In the genomic region with DNA sequence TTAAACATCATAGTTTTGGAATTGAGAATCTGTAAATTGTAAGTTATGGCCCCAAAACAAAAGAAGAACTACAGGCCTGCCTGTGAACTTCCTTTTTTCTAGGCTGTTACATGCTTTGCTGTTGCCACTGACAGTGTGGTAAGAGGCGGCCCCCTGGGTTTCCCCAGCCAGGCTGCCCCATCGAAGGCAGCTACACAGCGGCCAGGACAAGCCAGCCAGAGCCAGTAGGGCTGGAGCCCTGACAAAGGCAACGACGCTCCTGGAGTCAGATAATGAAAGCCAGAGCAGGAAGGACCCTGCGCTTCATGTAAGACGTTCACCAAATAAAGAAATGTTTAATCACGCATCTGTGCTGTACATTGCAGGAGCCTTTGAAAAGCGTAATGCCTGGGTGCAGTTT, we compare ENCODE assay signal across 1 cellular context.
TF ChIP-seq lines count a peak whose summit lies in the region.

No MANE protein-coding gene starts in this region.

TF ChIP-seq in GM12878, 131 proteins besides CTCF, POLR2A, EP300 and RAD21 (continued from another document and continues in another):
- TF ChIP-seq, protein P1, sequence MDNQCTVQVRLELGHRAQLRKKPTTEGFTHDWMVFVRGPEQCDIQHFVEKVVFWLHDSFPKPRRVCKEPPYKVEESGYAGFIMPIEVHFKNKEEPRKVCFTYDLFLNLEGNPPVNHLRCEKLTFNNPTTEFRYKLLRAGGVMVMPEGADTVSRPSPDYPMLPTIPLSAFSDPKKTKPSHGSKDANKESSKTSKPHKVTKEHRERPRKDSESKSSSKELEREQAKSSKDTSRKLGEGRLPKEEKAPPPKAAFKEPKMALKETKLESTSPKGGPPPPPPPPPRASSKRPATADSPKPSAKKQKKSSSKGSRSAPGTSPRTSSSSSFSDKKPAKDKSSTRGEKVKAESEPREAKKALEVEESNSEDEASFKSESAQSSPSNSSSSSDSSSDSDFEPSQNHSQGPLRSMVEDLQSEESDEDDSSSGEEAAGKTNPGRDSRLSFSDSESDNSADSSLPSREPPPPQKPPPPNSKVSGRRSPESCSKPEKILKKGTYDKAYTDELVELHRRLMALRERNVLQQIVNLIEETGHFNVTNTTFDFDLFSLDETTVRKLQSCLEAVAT (IDR thresholded peaks at IDR 0.05), result peak; percentile 88
- TF ChIP-seq ZBED1 (IDR thresholded peaks at IDR 0.05; ENCODE audit: borderline replicate concordance) (no peak; the same call in 1 of the 2 replicates), MYB (IDR thresholded peaks at IDR 0.05; ENCODE audit: borderline replicate concordance, low read depth, low read length) (0 out of 2 replicates have a peak, but pooled peaks have one; percentile 24), SIN3A (IDR thresholded peaks at IDR 0.05; ENCODE audit: low read depth, low read length) (peak; percentile 62; the same call in 1 of the 2 replicates), HDAC2 (IDR thresholded peaks at IDR 0.05) (no peak), RCOR1 (conservative IDR thresholded peaks at IDR 0.05; ENCODE audit: low read depth, low read length) (no peak), KDM1A (IDR thresholded peaks at IDR 0.05; ENCODE audit: borderline replicate concordance) (no peak), HDAC6 (IDR thresholded peaks at IDR 0.05; ENCODE audit: unreplicated experiment) (no peak), SRF (IDR thresholded peaks at IDR 0.05; ENCODE audit: low read depth in 2 of 2, low read length in 2 of 2) (0 out of 4 replicates have a peak, but pooled peaks of 1 of the 2 experiments have one; percentile 45), MXI1 (IDR thresholded peaks at IDR 0.05; ENCODE audit: low read depth, low read length) (peak; percentile 71; the same call in 1 of the 2 replicates), CREB1 (IDR thresholded peaks at IDR 0.05; ENCODE audit: low read depth) (peak; percentile 73), TCF3 (IDR thresholded peaks at IDR 0.05; ENCODE audit: borderline replicate concordance, insufficient read depth, low read depth, low read length) (peak; percentile 68; the same call in 1 of the 2 replicates), CBX3 (IDR thresholded peaks at IDR 0.05; ENCODE audit: borderline replicate concordance, low read depth) (no peak), GABPA (IDR thresholded peaks at IDR 0.05; ENCODE audit: low read depth) (no peak), CBFB (IDR thresholded peaks at IDR 0.05; ENCODE audit: low read depth) (peak; percentile 91), ASH2L (IDR thresholded peaks at IDR 0.05; ENCODE audit: borderline replicate concordance, low read depth) (no peak), ZNF622 (IDR thresholded peaks at IDR 0.05) (no peak), PAX8 (IDR thresholded peaks at IDR 0.05) (no peak), SIX5 (IDR thresholded peaks at IDR 0.05; ENCODE audit: low read depth, low read length, severe bottlenecking) (no peak), RBBP5 (conservative IDR thresholded peaks at IDR 0.05) (no peak), BMI1 (IDR thresholded peaks at IDR 0.05; ENCODE audit: borderline replicate concordance) (no peak), SUPT20H (IDR thresholded peaks at IDR 0.05; ENCODE audit: borderline replicate concordance, control insufficient read depth, low read depth, low read length) (no peak), NBN (IDR thresholded peaks at IDR 0.05) (peak; percentile 86), RELA (IDR thresholded peaks at IDR 0.05; ENCODE audit: borderline replicate concordance, partially characterized antibody) (peak; percentile 96), EZH2 (IDR thresholded peaks at IDR 0.05; ENCODE audit: borderline replicate concordance, control insufficient read depth, low read depth, low read length) (no peak), TCF12 (IDR thresholded peaks at IDR 0.05; ENCODE audit: low read depth, low read length) (no peak; the same call in 1 of the 2 replicates), ZSCAN29 (IDR thresholded peaks at IDR 0.05) (no peak), BCL11A (IDR thresholded peaks at IDR 0.05; ENCODE audit: low read depth, low read length) (no peak; the same call in 1 of the 2 replicates), NR2C1 (IDR thresholded peaks at IDR 0.05) (no peak)
- TF ChIP-seq, protein P2, sequence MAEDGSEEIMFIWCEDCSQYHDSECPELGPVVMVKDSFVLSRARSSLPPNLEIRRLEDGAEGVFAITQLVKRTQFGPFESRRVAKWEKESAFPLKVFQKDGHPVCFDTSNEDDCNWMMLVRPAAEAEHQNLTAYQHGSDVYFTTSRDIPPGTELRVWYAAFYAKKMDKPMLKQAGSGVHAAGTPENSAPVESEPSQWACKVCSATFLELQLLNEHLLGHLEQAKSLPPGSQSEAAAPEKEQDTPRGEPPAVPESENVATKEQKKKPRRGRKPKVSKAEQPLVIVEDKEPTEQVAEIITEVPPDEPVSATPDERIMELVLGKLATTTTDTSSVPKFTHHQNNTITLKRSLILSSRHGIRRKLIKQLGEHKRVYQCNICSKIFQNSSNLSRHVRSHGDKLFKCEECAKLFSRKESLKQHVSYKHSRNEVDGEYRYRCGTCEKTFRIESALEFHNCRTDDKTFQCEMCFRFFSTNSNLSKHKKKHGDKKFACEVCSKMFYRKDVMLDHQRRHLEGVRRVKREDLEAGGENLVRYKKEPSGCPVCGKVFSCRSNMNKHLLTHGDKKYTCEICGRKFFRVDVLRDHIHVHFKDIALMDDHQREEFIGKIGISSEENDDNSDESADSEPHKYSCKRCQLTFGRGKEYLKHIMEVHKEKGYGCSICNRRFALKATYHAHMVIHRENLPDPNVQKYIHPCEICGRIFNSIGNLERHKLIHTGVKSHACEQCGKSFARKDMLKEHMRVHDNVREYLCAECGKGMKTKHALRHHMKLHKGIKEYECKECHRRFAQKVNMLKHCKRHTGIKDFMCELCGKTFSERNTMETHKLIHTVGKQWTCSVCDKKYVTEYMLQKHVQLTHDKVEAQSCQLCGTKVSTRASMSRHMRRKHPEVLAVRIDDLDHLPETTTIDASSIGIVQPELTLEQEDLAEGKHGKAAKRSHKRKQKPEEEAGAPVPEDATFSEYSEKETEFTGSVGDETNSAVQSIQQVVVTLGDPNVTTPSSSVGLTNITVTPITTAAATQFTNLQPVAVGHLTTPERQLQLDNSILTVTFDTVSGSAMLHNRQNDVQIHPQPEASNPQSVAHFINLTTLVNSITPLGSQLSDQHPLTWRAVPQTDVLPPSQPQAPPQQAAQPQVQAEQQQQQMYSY (CRISPR knock-in tag; IDR thresholded peaks at IDR 0.05), result no peak
- TF ChIP-seq, protein P3, sequence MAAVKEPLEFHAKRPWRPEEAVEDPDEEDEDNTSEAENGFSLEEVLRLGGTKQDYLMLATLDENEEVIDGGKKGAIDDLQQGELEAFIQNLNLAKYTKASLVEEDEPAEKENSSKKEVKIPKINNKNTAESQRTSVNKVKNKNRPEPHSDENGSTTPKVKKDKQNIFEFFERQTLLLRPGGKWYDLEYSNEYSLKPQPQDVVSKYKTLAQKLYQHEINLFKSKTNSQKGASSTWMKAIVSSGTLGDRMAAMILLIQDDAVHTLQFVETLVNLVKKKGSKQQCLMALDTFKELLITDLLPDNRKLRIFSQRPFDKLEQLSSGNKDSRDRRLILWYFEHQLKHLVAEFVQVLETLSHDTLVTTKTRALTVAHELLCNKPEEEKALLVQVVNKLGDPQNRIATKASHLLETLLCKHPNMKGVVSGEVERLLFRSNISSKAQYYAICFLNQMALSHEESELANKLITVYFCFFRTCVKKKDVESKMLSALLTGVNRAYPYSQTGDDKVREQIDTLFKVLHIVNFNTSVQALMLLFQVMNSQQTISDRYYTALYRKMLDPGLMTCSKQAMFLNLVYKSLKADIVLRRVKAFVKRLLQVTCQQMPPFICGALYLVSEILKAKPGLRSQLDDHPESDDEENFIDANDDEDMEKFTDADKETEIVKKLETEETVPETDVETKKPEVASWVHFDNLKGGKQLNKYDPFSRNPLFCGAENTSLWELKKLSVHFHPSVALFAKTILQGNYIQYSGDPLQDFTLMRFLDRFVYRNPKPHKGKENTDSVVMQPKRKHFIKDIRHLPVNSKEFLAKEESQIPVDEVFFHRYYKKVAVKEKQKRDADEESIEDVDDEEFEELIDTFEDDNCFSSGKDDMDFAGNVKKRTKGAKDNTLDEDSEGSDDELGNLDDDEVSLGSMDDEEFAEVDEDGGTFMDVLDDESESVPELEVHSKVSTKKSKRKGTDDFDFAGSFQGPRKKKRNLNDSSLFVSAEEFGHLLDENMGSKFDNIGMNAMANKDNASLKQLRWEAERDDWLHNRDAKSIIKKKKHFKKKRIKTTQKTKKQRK (IDR thresholded peaks at IDR 0.05; ENCODE audit: low read depth, low read length), result no peak
- TF ChIP-seq, protein P4, sequence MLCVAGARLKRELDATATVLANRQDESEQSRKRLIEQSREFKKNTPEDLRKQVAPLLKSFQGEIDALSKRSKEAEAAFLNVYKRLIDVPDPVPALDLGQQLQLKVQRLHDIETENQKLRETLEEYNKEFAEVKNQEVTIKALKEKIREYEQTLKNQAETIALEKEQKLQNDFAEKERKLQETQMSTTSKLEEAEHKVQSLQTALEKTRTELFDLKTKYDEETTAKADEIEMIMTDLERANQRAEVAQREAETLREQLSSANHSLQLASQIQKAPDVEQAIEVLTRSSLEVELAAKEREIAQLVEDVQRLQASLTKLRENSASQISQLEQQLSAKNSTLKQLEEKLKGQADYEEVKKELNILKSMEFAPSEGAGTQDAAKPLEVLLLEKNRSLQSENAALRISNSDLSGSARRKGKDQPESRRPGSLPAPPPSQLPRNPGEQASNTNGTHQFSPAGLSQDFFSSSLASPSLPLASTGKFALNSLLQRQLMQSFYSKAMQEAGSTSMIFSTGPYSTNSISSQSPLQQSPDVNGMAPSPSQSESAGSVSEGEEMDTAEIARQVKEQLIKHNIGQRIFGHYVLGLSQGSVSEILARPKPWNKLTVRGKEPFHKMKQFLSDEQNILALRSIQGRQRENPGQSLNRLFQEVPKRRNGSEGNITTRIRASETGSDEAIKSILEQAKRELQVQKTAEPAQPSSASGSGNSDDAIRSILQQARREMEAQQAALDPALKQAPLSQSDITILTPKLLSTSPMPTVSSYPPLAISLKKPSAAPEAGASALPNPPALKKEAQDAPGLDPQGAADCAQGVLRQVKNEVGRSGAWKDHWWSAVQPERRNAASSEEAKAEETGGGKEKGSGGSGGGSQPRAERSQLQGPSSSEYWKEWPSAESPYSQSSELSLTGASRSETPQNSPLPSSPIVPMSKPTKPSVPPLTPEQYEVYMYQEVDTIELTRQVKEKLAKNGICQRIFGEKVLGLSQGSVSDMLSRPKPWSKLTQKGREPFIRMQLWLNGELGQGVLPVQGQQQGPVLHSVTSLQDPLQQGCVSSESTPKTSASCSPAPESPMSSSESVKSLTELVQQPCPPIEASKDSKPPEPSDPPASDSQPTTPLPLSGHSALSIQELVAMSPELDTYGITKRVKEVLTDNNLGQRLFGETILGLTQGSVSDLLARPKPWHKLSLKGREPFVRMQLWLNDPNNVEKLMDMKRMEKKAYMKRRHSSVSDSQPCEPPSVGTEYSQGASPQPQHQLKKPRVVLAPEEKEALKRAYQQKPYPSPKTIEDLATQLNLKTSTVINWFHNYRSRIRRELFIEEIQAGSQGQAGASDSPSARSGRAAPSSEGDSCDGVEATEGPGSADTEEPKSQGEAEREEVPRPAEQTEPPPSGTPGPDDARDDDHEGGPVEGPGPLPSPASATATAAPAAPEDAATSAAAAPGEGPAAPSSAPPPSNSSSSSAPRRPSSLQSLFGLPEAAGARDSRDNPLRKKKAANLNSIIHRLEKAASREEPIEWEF (IDR thresholded peaks at IDR 0.05; ENCODE audit: insufficient replicate concordance, low read depth, low read length), result no peak
- TF ChIP-seq, protein P5, sequence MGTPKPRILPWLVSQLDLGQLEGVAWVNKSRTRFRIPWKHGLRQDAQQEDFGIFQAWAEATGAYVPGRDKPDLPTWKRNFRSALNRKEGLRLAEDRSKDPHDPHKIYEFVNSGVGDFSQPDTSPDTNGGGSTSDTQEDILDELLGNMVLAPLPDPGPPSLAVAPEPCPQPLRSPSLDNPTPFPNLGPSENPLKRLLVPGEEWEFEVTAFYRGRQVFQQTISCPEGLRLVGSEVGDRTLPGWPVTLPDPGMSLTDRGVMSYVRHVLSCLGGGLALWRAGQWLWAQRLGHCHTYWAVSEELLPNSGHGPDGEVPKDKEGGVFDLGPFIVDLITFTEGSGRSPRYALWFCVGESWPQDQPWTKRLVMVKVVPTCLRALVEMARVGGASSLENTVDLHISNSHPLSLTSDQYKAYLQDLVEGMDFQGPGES (IDR thresholded peaks at IDR 0.05), result no peak
- TF ChIP-seq, protein P6, sequence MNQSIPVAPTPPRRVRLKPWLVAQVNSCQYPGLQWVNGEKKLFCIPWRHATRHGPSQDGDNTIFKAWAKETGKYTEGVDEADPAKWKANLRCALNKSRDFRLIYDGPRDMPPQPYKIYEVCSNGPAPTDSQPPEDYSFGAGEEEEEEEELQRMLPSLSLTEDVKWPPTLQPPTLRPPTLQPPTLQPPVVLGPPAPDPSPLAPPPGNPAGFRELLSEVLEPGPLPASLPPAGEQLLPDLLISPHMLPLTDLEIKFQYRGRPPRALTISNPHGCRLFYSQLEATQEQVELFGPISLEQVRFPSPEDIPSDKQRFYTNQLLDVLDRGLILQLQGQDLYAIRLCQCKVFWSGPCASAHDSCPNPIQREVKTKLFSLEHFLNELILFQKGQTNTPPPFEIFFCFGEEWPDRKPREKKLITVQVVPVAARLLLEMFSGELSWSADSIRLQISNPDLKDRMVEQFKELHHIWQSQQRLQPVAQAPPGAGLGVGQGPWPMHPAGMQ (IDR thresholded peaks at IDR 0.05; ENCODE audit: borderline replicate concordance), result no peak
- TF ChIP-seq, protein P7, sequence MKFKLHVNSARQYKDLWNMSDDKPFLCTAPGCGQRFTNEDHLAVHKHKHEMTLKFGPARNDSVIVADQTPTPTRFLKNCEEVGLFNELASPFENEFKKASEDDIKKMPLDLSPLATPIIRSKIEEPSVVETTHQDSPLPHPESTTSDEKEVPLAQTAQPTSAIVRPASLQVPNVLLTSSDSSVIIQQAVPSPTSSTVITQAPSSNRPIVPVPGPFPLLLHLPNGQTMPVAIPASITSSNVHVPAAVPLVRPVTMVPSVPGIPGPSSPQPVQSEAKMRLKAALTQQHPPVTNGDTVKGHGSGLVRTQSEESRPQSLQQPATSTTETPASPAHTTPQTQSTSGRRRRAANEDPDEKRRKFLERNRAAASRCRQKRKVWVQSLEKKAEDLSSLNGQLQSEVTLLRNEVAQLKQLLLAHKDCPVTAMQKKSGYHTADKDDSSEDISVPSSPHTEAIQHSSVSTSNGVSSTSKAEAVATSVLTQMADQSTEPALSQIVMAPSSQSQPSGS (IDR thresholded peaks at IDR 0.05; ENCODE audit: low read length), result peak; percentile 61; the same call in 1 of the 2 replicates
- TF ChIP-seq, protein P8, sequence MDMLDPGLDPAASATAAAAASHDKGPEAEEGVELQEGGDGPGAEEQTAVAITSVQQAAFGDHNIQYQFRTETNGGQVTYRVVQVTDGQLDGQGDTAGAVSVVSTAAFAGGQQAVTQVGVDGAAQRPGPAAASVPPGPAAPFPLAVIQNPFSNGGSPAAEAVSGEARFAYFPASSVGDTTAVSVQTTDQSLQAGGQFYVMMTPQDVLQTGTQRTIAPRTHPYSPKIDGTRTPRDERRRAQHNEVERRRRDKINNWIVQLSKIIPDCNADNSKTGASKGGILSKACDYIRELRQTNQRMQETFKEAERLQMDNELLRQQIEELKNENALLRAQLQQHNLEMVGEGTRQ (IDR thresholded peaks at IDR 0.05; ENCODE audit: borderline replicate concordance, low read depth, low read length), result no peak
- TF ChIP-seq, protein P9, sequence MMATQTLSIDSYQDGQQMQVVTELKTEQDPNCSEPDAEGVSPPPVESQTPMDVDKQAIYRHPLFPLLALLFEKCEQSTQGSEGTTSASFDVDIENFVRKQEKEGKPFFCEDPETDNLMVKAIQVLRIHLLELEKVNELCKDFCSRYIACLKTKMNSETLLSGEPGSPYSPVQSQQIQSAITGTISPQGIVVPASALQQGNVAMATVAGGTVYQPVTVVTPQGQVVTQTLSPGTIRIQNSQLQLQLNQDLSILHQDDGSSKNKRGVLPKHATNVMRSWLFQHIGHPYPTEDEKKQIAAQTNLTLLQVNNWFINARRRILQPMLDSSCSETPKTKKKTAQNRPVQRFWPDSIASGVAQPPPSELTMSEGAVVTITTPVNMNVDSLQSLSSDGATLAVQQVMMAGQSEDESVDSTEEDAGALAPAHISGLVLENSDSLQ (IDR thresholded peaks at IDR 0.05), result peak; percentile 54; the same call in 1 of the 2 replicates
